Comparison of ENCODE assay signal across 1 cellular context in the genomic region with DNA sequence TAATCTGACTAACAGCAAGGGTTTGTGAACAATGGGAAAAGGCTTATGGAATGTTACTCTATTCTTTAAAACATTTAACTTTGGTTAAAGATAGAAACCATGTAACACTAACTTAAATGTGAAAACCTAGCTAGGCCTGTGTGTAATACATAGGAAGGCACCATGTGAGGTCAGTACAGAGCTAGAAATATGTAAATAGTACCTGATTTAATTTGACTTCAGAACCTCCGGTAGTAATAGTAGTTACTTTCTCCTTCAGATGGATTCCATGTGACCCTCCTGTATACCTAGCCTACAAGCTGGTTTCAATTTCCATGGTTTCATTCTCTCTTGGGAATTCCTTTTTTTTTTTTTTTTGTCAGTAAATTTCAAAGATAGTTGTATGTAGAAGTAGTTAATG.
TF ChIP-seq lines count a peak whose summit lies in the region.

No MANE protein-coding gene starts in this region.

TF ChIP-seq in WTC11, 78 proteins besides CTCF, POLR2A, EP300 and RAD21 (continued from another document):
- TF ChIP-seq, protein P1, sequence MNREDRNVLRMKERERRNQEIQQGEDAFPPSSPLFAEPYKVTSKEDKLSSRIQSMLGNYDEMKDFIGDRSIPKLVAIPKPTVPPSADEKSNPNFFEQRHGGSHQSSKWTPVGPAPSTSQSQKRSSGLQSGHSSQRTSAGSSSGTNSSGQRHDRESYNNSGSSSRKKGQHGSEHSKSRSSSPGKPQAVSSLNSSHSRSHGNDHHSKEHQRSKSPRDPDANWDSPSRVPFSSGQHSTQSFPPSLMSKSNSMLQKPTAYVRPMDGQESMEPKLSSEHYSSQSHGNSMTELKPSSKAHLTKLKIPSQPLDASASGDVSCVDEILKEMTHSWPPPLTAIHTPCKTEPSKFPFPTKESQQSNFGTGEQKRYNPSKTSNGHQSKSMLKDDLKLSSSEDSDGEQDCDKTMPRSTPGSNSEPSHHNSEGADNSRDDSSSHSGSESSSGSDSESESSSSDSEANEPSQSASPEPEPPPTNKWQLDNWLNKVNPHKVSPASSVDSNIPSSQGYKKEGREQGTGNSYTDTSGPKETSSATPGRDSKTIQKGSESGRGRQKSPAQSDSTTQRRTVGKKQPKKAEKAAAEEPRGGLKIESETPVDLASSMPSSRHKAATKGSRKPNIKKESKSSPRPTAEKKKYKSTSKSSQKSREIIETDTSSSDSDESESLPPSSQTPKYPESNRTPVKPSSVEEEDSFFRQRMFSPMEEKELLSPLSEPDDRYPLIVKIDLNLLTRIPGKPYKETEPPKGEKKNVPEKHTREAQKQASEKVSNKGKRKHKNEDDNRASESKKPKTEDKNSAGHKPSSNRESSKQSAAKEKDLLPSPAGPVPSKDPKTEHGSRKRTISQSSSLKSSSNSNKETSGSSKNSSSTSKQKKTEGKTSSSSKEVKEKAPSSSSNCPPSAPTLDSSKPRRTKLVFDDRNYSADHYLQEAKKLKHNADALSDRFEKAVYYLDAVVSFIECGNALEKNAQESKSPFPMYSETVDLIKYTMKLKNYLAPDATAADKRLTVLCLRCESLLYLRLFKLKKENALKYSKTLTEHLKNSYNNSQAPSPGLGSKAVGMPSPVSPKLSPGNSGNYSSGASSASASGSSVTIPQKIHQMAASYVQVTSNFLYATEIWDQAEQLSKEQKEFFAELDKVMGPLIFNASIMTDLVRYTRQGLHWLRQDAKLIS (CRISPR knock-in tag; IDR thresholded peaks at IDR 0.05; ENCODE audit: borderline replicate concordance) = no peak
TF ChIP-seq in WTC11: peak in this region for 0.
